9 cellular contexts compared by ENCODE assay signal in the genomic region with DNA sequence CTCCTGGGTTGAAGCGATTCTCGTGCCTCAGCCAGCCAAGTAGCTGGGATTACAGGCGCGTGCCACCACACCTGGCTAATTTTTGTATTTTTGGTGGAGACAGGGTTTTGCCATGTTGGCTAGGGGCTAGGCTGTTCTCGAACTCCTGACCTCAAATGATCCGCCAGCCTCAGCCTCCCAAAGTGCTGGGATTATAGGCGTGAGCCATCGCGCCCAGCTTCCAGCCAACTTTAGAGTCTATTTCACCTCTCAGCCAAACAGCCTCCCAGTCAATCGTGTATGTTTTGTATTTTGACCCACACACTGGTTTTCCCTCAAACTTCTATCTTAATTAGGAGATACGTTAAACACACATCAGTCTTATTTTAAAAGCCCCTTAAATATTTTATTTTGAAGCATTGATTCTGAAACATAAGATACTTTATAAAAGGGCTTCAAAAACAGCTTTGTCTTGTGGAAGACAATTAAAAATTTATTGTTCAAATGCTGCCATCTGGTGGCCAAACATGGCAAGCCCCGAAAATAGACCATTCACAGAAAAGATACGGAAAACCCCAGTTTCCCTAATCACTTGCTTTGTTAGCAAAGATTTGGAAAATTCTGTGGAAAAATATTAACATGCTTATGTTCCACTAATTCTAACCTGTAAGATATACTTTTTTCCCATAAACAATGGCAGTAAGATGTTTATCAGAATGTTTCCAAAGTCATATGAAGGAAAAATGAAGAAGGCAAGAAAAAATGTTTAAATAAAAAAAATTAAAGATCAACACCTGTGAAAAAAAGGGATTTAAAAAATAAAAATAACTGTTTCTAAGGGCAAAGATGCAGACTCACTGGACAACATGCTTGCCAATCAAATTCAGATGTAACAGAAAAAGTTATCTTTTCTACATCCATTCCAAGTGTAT. TPM values are rescaled to one million over a fixed set of nuclear protein-coding genes. Genes with fewer than 3 reads are reported as not detected.
DNase-seq lines count a peak whose midpoint lies in the region; ATAC-seq, FAIRE-seq and TF ChIP-seq lines count a peak whose summit lies in the region.
"Had no signal": no experiment of that assay in that cellular context is flagged by ENCODE, and none has a peak within 500 bp of the region (broad histone marks: within the 10 kb centered on the region; RNA-seq: fewer than 3 reads in every experiment).

No MANE protein-coding gene starts in this region.

- H3K4me1 ChIP-seq in endothelial cell of umbilical vein (ENCODE audit: control insufficient read depth, extremely low read depth, insufficient read depth, low read length) (peaks cover 6% of the 10 kb centered on the region), suprapubic skin (no peaks in the 10 kb centered on the region)

- FAIRE-seq in endothelial cell of umbilical vein (lab: Jason Lieb, UNC) = peak; percentile 85

- H4K20me1 ChIP-seq in endothelial cell of umbilical vein (replicated peaks; ENCODE audit: control insufficient read depth, extremely low read depth, insufficient read depth, low read length) = no peaks in the 10 kb centered on the region

- peaks cover 0 to 5% (median 0%) of the 10 kb centered on the region in 3 donors for H3K4me1 Mint-ChIP-seq in naive B cell

- peaks cover 0 to 2% of the 10 kb centered on the region in 2 experiments for H3K36me3 ChIP-seq in endothelial cell of umbilical vein (ENCODE audit: control insufficient read depth in 2 of 2, extremely low read depth in 1 of 2, insufficient read depth in 2 of 2, low read length in 2 of 2)
- H3K36me3 ChIP-seq in suprapubic skin = peaks cover 20% of the 10 kb centered on the region

- no peak for TF ChIP-seq POLR2A in endothelial cell of umbilical vein (IDR thresholded peaks at IDR 0.05; ENCODE audit: low read depth, low read length)
- no peak for TF ChIP-seq POLR2A in suprapubic skin (IDR thresholded peaks at IDR 0.05)

- dilution Hi-C loops in endothelial cell of umbilical vein (cut with MboI; ENCODE audit: extremely low pct_ligation_motif_present, low sequenced_read_pairs) = no loop called here

- H3K27me3 Mint-ChIP-seq in naive B cell = no peaks in the 10 kb centered on the region

- peak overlapping the region in 2 of 6 donors; percentile 24 to 47 for H3K27ac Mint-ChIP-seq in naive B cell

- H3K9me3 Mint-ChIP-seq in naive B cell = no peaks in the 10 kb centered on the region

- CTCF ChIA-PET in endothelial cell of umbilical vein (lab: Charles Lee) = interaction anchor here (0.6 to 14.8 kb wide), 49 partner anchors 9 to 591 kb away, joined by 3 to 705 read pairs (median 4); partner anchors contain the start of genes ACO1 and RIGI

- no peaks in the 10 kb centered on the region for H3K9me1 ChIP-seq in endothelial cell of umbilical vein (replicated peaks; ENCODE audit: control insufficient read depth, extremely low read depth, insufficient read depth, low read length)

- WGBS in suprapubic skin = 49% methylated on average over 13 of the region's 13 CpGs

- H3K4me3 Mint-ChIP-seq in naive B cell = no peak overlapping the region

- no peaks in the 10 kb centered on the region for H3K79me2 ChIP-seq in endothelial cell of umbilical vein (ENCODE audit: control insufficient read depth, insufficient read depth, low read length)

- H3K9me3 ChIP-seq in endothelial cell of umbilical vein (replicated peaks; ENCODE audit: control insufficient read depth, insufficient read depth, low read length) = no peaks in the 10 kb centered on the region
- H3K9me3 ChIP-seq in suprapubic skin = no peaks in the 10 kb centered on the region

- BruUV-seq in endothelial cell of umbilical vein (replicated peaks; lab: Mats Ljungman, UMichigan) = no TSS peak

- H2AFZ ChIP-seq in endothelial cell of umbilical vein (ENCODE audit: low read depth, low read length) = no peak overlapping the region

- no peak overlapping the region for H3K9ac ChIP-seq in endothelial cell of umbilical vein (replicated peaks; ENCODE audit: extremely low read depth, insufficient read depth, low read length)

- H3K4me3 ChIP-seq in endothelial cell of umbilical vein (replicated peaks in 1 of 3; ENCODE audit: insufficient read depth in 1 of 3, low read depth in 1 of 3, low read length in 3 of 3) (no peak overlapping the region), suprapubic skin (no peak overlapping the region)
- H3K4me3 ChIP-seq: skin epidermis had no signal

- intact Hi-C loops in endothelial cell of umbilical vein (cut with micrococcal nuclease) = loop anchor here (1.0 to 5.0 kb wide), 5 partner anchors 265 to 589 kb away; no protein-coding TSS in a partner anchor

- peaks cover 0 to 6% of the 10 kb centered on the region in 2 donors for H3K36me3 Mint-ChIP-seq in naive B cell

- no peak overlapping the region for H3K4me2 ChIP-seq in endothelial cell of umbilical vein (ENCODE audit: insufficient read depth, low read length)

- no peak for TF ChIP-seq EP300 in suprapubic skin (IDR thresholded peaks at IDR 0.05)

- TF ChIP-seq CTCF in endothelial cell of umbilical vein (IDR thresholded peaks at IDR 0.05; ENCODE audit: extremely low read depth in 1 of 2, insufficient read depth in 1 of 2, low read depth in 1 of 2, low read length in 2 of 2) (peak; percentile 50 to 63), suprapubic skin (IDR thresholded peaks at IDR 0.05) (peak; percentile 54 to 63)

- no peaks in the 10 kb centered on the region for H3K27me3 ChIP-seq in endothelial cell of umbilical vein (ENCODE audit: control insufficient read depth in 2 of 2, insufficient read depth in 2 of 2, low read length in 2 of 2)
- H3K27me3 ChIP-seq in suprapubic skin = no peaks in the 10 kb centered on the region

- POLR2A ChIA-PET in endothelial cell of umbilical vein (lab: Charles Lee) = no interaction called here

- no peak for ATAC-seq in activated CD4-positive, CD25-positive, alpha-beta regulatory T cell treated with anti-CD3 and anti-CD28 coated beads, Interleukin-2, amount 50 U/mL, for 24 hours
- no peak for ATAC-seq in naive B cell (ENCODE audit: low read depth in 2 of 2)
- ATAC-seq in GM21529 (IDR thresholded peaks at IDR 0.05; ENCODE audit: unreplicated experiment) = no peak

- no peak overlapping the region for H3K27ac ChIP-seq in endothelial cell of umbilical vein (ENCODE audit: insufficient read depth, low read depth, low read length)
- no peak overlapping the region for H3K27ac ChIP-seq in suprapubic skin
- H3K27ac ChIP-seq: skin epidermis had no signal

- peak in 3 of 4 experiments; percentile 4 to 37 (median 15) for DNase-seq in activated CD4-positive, CD25-positive, alpha-beta regulatory T cell (lab: John Stamatoyannopoulos, UW)
- peak; percentile 15 for DNase-seq in NCI-H2196 treated with DMSO at 0.1 percent for 48 hours (lab: John Stamatoyannopoulos, UW; ENCODE audit: unreplicated experiment)
- peak; percentile 6 to 30 for DNase-seq in activated CD8-positive, alpha-beta memory T cell treated with anti-CD3 and anti-CD28 coated beads for 1 hour (ENCODE audit: extremely low read depth in 1 of 2, low read depth in 1 of 2)
- DNase-seq in endothelial cell of umbilical vein (ENCODE audit: low read depth, low spot score) = peak; percentile 72
- peak; percentile 22 for DNase-seq in naive B cell
- DNase-seq in suprapubic skin (ENCODE audit: low spot score in 2 of 2) = no peak

TF ChIP-seq in endothelial cell of umbilical vein, 7 proteins besides CTCF, POLR2A, EP300 and RAD21:
- no peak for TF ChIP-seq FOS (IDR thresholded peaks at IDR 0.05; ENCODE audit: borderline replicate concordance, insufficient read depth, low read length)
- no peak for TF ChIP-seq JUN (IDR thresholded peaks at IDR 0.05; ENCODE audit: borderline replicate concordance, insufficient read depth, insufficient read length, low read depth)
- TF ChIP-seq POLR2AphosphoS5 (IDR thresholded peaks at IDR 0.05; ENCODE audit: insufficient read depth, low read depth, low read length) = no peak
- TF ChIP-seq, protein P1, sequence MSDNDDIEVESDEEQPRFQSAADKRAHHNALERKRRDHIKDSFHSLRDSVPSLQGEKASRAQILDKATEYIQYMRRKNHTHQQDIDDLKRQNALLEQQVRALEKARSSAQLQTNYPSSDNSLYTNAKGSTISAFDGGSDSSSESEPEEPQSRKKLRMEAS (IDR thresholded peaks at IDR 0.05; ENCODE audit: insufficient read depth, insufficient read length) = no peak
- no peak for TF ChIP-seq GATA2 (IDR thresholded peaks at IDR 0.05; ENCODE audit: insufficient read depth, insufficient read length, low read depth, low read length)
- TF ChIP-seq EZH2 (IDR thresholded peaks at IDR 0.05; ENCODE audit: borderline replicate concordance, low read depth, low read length, severe bottlenecking) = no peak
- no peak for TF ChIP-seq MYC (IDR thresholded peaks at IDR 0.05; ENCODE audit: low read depth, low read length)
TF ChIP-seq in endothelial cell of umbilical vein: peak in this region for 0.

RNA-seq across cellular contexts. Expression of gene APTX, which starts 33.1 kb away (rescaled TPM):
- total RNA-seq in endothelial cell of umbilical vein = 33.6 and 34.0 TPM in 2 replicates
- 19.6 and 21.3 TPM in 2 replicates for polyA plus RNA-seq in endothelial cell of umbilical vein
- 29.6 TPM in 2 replicates for polyA plus RNA-seq in endothelial cell of umbilical vein (2011; cell fraction: cytosol; rRNA removed)
- 38.7 and 53.2 TPM in 2 replicates for polyA plus RNA-seq in endothelial cell of umbilical vein (2011; cell fraction: nucleus; rRNA removed)
- 36.3 and 43.1 TPM in 2 replicates for polyA plus RNA-seq in endothelial cell of umbilical vein (2012)
- 24.4 and 25.3 TPM in 2 replicates for polyA minus RNA-seq in endothelial cell of umbilical vein
- 11.1 TPM for polyA minus RNA-seq in endothelial cell of umbilical vein (2011; cell fraction: cytosol; rRNA and poly(A)+ RNA removed)
- polyA minus RNA-seq in endothelial cell of umbilical vein (2011; cell fraction: nucleus; rRNA and poly(A)+ RNA removed) = 20.6 and 23.8 TPM in 2 replicates
- polyA plus RNA-seq in naive B cell (ENCODE audit: low read depth in 6 of 6) = 10 to 100 TPM; 25.5 to 34.0 (median 29.4) TPM
- total RNA-seq in suprapubic skin = 10 to 100 TPM; 21.9 to 57.5 (median 32.6) TPM

RNA-seq across cellular contexts. Expression of gene DNAJA1, which starts 56.7 kb away (rescaled TPM):
- total RNA-seq in endothelial cell of umbilical vein (177 and 182 TPM in 2 replicates), suprapubic skin (10 to 100 TPM; 41.4 to 73.0 (median 58.5) TPM)
- polyA plus RNA-seq in endothelial cell of umbilical vein (53.4 and 72.9 TPM in 2 replicates), naive B cell (ENCODE audit: low read depth in 6 of 6) (100 to 1,000 TPM in 1 of 6 donors, 10 to 100 TPM in 5; 69.9 to 104 (median 86.7) TPM)
- 128 and 136 TPM in 2 replicates for polyA plus RNA-seq in endothelial cell of umbilical vein (2011; cell fraction: cytosol; rRNA removed)
- polyA plus RNA-seq in endothelial cell of umbilical vein (2011; cell fraction: nucleus; rRNA removed) = 65.4 and 81.1 TPM in 2 replicates
- 213 and 259 TPM in 2 replicates for polyA plus RNA-seq in endothelial cell of umbilical vein (2012)
- polyA minus RNA-seq in endothelial cell of umbilical vein = 112 and 131 TPM in 2 replicates
- 117 TPM for polyA minus RNA-seq in endothelial cell of umbilical vein (2011; cell fraction: cytosol; rRNA and poly(A)+ RNA removed)
- polyA minus RNA-seq in endothelial cell of umbilical vein (2011; cell fraction: nucleus; rRNA and poly(A)+ RNA removed) = 39.6 and 55.6 TPM in 2 replicates

Comparison
In these comparisons a context has a peak if more than half of its experiments do, and no peak if none do; other contexts are left out.
1. DNase-seq: peak in activated CD4-positive, CD25-positive, alpha-beta regulatory T cell (3 of 4), NCI-H2196 treated with DMSO at 0.1 percent for 48 hours (single experiment), activated CD8-positive, alpha-beta memory T cell treated with anti-CD3 and anti-CD28 coated beads for 1 hour (2 of 2), endothelial cell of umbilical vein (single experiment) and naive B cell (single experiment); none in suprapubic skin (0 of 2).